In the genomic region with DNA sequence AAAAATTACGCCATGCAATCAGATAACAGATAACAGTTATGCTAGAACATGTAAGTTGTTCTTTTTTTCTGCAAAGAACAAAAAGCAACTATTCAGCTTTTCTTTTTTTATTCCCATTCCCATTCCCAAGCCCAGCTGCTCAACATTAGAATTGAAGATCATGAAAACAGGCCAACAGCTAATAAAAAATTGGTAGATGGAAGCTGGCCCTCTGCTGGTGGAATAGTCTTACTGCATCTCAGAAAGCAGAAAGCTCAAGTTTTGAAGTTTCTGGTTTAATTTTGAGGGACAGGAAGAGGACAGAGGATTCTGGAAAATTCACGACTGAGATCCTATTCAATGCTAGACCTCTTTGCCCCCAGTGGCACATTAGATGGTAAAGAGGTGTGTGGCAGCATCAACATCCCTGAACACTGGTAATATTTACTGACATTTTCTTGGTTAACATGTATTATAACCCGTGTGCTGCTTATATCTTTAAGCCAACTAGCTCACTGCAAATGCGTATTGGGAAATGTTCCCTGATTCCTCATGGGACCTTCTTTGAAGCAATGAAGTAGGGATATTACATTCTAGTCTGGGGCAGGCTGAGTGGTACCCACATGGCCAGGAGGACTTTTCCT, we compare ENCODE assay signal across 8 cellular contexts.
DNase-seq lines count a peak whose midpoint lies in the region; ATAC-seq and TF ChIP-seq lines count a peak whose summit lies in the region.

No MANE protein-coding gene starts in this region.

- no peaks in the 10 kb centered on the region for H3K4me1 ChIP-seq in body of pancreas

- no peak overlapping the region for H3K27ac ChIP-seq in body of pancreas

- no peak overlapping the region for H3K4me3 ChIP-seq in NB4 (ENCODE audit: low read depth, low read length)
- no peak overlapping the region for H3K4me3 ChIP-seq in body of pancreas

- H3K36me3 ChIP-seq in body of pancreas (replicated peaks in 1 of 2; ENCODE audit: insufficient read depth in 1 of 2, low read depth in 2 of 2) = no peaks in the 10 kb centered on the region

- H3K27me3 ChIP-seq in body of pancreas = no peaks in the 10 kb centered on the region

- WGBS in body of pancreas, 2 donors = 32 to 34% methylated on average over 4 of the region's 4 CpGs

- ATAC-seq in body of pancreas = no peak
- ATAC-seq in HG03457 (IDR thresholded peaks at IDR 0.05; ENCODE audit: unreplicated experiment) = no peak
- ATAC-seq in esophagus mucosa = no peak

- intact Hi-C loops in body of pancreas (cut with DNase I) = no loop called here

- TF ChIP-seq CTCF in NB4 (IDR thresholded peaks at IDR 0.05; ENCODE audit: low read depth, low read length) (peak; percentile 94), body of pancreas (IDR thresholded peaks at IDR 0.05) (peak; percentile 46 to 72 (median 64))

- DNase-seq in NCI-H82 (lab: John Stamatoyannopoulos, UW) (peak; percentile 59), NCI-H82 treated with DMSO at 0.1 percent for 48 hours (lab: John Stamatoyannopoulos, UW; ENCODE audit: unreplicated experiment) (no peak), NB4 (ENCODE audit: low read depth) (peak; percentile 34), body of pancreas (peak in 3 of 4 donors; percentile 9 to 18 (median 13)), lung microvascular endothelial cell (ENCODE audit: low read depth in 2 of 2) (peak; percentile 24 to 39), NOMO-1 treated with dmso at 0.1 percent for 144 hours (lab: John Stamatoyannopoulos, UW; ENCODE audit: unreplicated experiment) (no peak)

- TF ChIP-seq POLR2A in NB4 (IDR thresholded peaks at IDR 0.05; ENCODE audit: extremely low read depth, insufficient read length) = no peak
- no peak for TF ChIP-seq POLR2A in body of pancreas (IDR thresholded peaks at IDR 0.05)

- H3K9me3 ChIP-seq in body of pancreas = no peaks in the 10 kb centered on the region

Comparison
In these comparisons a context has a peak if more than half of its experiments do, and no peak if none do; other contexts are left out.
1. DNase-seq: peak in NCI-H82 (single experiment), NB4 (single experiment), body of pancreas (3 of 4) and lung microvascular endothelial cell (2 of 2); none in NCI-H82 treated with DMSO at 0.1 percent for 48 hours (single experiment) and NOMO-1 treated with dmso at 0.1 percent for 144 hours (single experiment).